Comparison of ENCODE assay signal across 30 cellular contexts in the genomic region with DNA sequence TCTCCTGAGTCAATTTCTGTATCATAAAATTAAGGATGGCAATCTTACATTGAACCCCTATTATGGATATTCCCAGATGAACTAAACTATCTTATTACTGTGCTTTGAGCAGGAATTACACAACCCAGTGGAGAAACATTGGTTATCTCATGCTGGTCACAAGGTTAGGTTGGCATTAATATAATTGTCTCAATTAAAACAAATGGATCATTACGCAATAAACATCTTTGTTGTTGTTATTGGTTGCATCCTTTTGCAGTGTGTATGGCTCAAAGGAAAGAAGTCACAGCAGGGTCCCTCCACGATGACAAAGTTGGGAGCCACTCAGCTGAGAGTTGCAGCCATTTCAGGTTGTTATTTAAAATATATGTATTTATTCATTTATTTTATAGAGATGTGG.
"Had no signal": no experiment of that assay in that cellular context is flagged by ENCODE, and none has a peak within 500 bp of the region (broad histone marks: within the 10 kb centered on the region; RNA-seq: fewer than 3 reads in every experiment).

No MANE protein-coding gene starts in this region.

- H3K4me1 ChIP-seq: pancreas, prostate gland, stomach, thyroid gland, transverse colon, vagina had no signal

- H3K27me3 ChIP-seq: left lung, stomach, testis, thyroid gland, transverse colon, upper lobe of left lung, vagina had no signal

- FAIRE-seq: islet of Langerhans, kidney, pancreas had no signal

- H3K9me3 ChIP-seq: left lung, lower lobe of right lung, pancreas, prostate gland, stomach, testis, thyroid gland, transverse colon, upper lobe of left lung, vagina had no signal

- H3K36me3 ChIP-seq: left lung, lower lobe of right lung, pancreas, prostate gland, stomach, thyroid gland, transverse colon, upper lobe of left lung, vagina had no signal

- DNase-seq: hypothalamus; immature natural killer cell; kidney; left colon; left lung; lower lobe of right lung; mammary epithelial cell; mesenchymal stem cell; midbrain; naive thymus-derived CD8-positive, alpha-beta T cell; nucleus accumbens; pancreas; posterior cingulate gyrus; retina; right cardiac atrium; stimulated activated CD4-positive, alpha-beta T cell treated with anti-CD3 and anti-CD28 coated beads, Interleukin-12 subunit alpha, Interleukin-12 subunit beta, amount 100 ng/mL, for 4 hours; stimulated activated CD4-positive, alpha-beta T cell treated with anti-CD3 and anti-CD28 coated beads, Interleukin-15, amount 100 ng/mL, for 24 hours; stimulated activated CD4-positive, alpha-beta T cell treated with anti-CD3 and anti-CD28 coated beads, Interleukin-2, amount 100 ng/mL, for 24 hours; stimulated activated CD4-positive, alpha-beta T cell treated with anti-CD3 and anti-CD28 coated beads, Interleukin-4, amount 100 ng/mL, for 1 hour; stimulated activated naive B cell treated with anti-CD40 and anti-IgM and Interleukin-4, amounts not matched to agents 10 μg/mL and 1 μg/mL and 100 μg/mL, for 72 hours; stimulated activated naive CD8-positive, alpha-beta T cell treated with anti-CD3 and anti-CD28 coated beads, Interleukin-15, Interleukin-2, amounts not matched to agents 100 U/mL and 50 U/mL, for 24 hours; stomach; testis; thyroid gland; transverse colon; upper lobe of left lung had no signal

- ATAC-seq: left colon; left lung; lower lobe of right lung; naive thymus-derived CD8-positive, alpha-beta T cell; pancreas; right cardiac atrium; stimulated activated naive B cell treated with anti-CD40 and anti-IgM and Interleukin-4, amounts not matched to agents 10 μg/mL and 1 μg/mL and 100 μg/mL, for 72 hours; stimulated activated naive CD8-positive, alpha-beta T cell treated with anti-CD3 and anti-CD28 coated beads, Interleukin-15, Interleukin-2, amounts not matched to agents 100 U/mL and 50 U/mL, for 24 hours had no signal

- H3K4me3 ChIP-seq: left lung, lower lobe of right lung, pancreas, prostate gland, skin epidermis, stomach, testis, thyroid gland, transverse colon, upper lobe of left lung, vagina had no signal

- H3K27ac ChIP-seq: left lung, lower lobe of right lung, pancreas, prostate gland, skin epidermis, stomach, testis, thyroid gland, transverse colon, upper lobe of left lung, vagina had no signal
